Comparison of ENCODE assay signal across 8 cellular contexts in the genomic region with DNA sequence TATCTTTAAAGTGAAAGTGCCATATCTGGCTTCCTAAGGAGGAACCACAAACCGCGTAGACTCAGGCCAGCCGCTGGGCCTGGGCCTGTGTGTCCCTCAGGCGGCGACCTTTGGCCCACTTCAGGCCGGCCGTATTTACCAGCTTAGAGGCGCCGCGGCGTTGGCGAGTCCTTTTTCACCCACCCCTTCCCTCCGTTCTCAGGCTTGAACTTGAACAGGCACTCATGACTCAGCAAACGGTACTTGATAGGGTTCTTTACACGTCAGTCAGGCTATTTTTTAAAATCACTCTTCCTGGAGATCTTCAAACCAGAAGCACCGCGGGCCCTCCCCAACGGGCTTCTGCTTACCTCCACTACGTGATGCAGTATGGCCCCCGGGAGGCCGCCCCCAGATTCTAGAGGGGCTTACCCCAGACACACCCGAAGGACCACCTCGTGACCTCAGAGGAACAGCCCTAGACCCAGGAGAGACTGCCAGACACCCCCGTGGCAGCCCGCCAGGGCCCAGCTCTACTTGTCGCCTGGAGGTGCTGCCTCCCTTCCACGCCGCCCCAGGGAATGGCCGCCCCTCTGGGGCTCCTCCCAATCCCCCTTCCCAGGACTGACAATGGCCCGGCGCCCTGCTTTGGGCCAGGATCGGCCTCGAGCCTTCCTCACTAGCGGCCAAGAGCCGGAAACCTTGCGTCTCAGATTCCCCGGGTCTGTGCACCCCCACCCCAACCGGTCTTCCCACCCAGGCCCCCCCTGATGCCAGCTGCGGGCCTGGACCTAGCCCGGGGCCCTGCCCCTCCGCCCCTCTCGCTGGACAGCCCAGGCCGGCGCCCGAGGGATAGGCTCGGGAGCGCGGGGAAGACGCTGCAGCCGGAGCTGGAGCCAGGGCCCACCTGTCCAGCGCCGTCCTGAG. TPM values are rescaled to one million over a fixed set of nuclear protein-coding genes. Genes with fewer than 3 reads are reported as not detected.
A peak's percentile ranks its signal among the peaks of the same experiment; 100 is the strongest.
DNase-seq lines count a peak whose midpoint lies in the region; ATAC-seq and TF ChIP-seq lines count a peak whose summit lies in the region.

No MANE protein-coding gene starts in this region.

- ATAC-seq in GM19025 (IDR thresholded peaks at IDR 0.05; ENCODE audit: low read depth, unreplicated experiment) (peak; percentile 91), HG03342 (IDR thresholded peaks at IDR 0.05; ENCODE audit: unreplicated experiment) (peak; percentile 79), thoracic aorta (ENCODE audit: insufficient number of reproducible peaks, low FRiP score, low read depth) (peak; percentile 99)
- peak; percentile 91 to 94 for ATAC-seq in activated naive CD4-positive, alpha-beta T cell treated with anti-CD3 and anti-CD28 coated beads, Interleukin-2, amount 50 U/mL, for 72 hours

- H3K27me3 ChIP-seq in osteoblast (ENCODE audit: insufficient read depth, low read length) (no peaks in the 10 kb centered on the region), thoracic aorta (replicated peaks; ENCODE audit: insufficient read depth) (no peaks in the 10 kb centered on the region)

- H4K20me1 ChIP-seq in osteoblast (ENCODE audit: insufficient read depth, low read length) = no peaks in the 10 kb centered on the region

- H3K4me1 ChIP-seq in osteoblast (ENCODE audit: insufficient read depth, low read length) (peaks cover 36% of the 10 kb centered on the region), thoracic aorta (ENCODE audit: control insufficient read depth in 1 of 2, low read depth in 2 of 2) (peaks cover 8 to 17% of the 10 kb centered on the region in 2 donors)

- no peaks in the 10 kb centered on the region for H3K27me3 Mint-ChIP-seq in glutamatergic neuron (ENCODE audit: unreplicated experiment)

- no peaks in the 10 kb centered on the region for H3K36me3 Mint-ChIP-seq in activated naive CD4-positive, alpha-beta T cell treated with anti-CD3 and anti-CD28 coated beads, Interleukin-2, amount 50 U/mL, for 72 hours
- no peaks in the 10 kb centered on the region for H3K36me3 Mint-ChIP-seq in glutamatergic neuron (ENCODE audit: unreplicated experiment)

- peaks cover 21% of the 10 kb centered on the region for H3K4me1 Mint-ChIP-seq in glutamatergic neuron (ENCODE audit: low read depth, unreplicated experiment)

- H3K27ac ChIP-seq in osteoblast (ENCODE audit: low read depth, low read length) = peak overlapping the region; percentile 94
- peak overlapping the region; percentile 92 to 97 for H3K27ac ChIP-seq in thoracic aorta

- POLR2A ChIA-PET in AG04449 (lab: Yijun Ruan, JAX) = interaction anchor here (1.2 to 2.1 kb wide), 3 partner anchors 33 to 331 kb away, joined by 4 to 7 read pairs (median 5); no protein-coding TSS in a partner anchor

- H3K4me3 ChIP-seq in AG04449 (ENCODE audit: low read depth, low read length) = peak overlapping the region; percentile 37
- peak overlapping the region; percentile 71 for H3K4me3 ChIP-seq in osteoblast (ENCODE audit: insufficient read depth, low read length)
- H3K4me3 ChIP-seq in thoracic aorta = peak overlapping the region; percentile 85

- H3K4me2 ChIP-seq in osteoblast (ENCODE audit: insufficient read depth, low read length) = peak overlapping the region; percentile 86

- TF ChIP-seq CTCF in AG04449 (IDR thresholded peaks at IDR 0.05; ENCODE audit: insufficient read depth, low read length, missing control alignments) (no peak), glutamatergic neuron (IDR thresholded peaks at IDR 0.05; ENCODE audit: partially characterized antibody, unreplicated experiment) (no peak), osteoblast (IDR thresholded peaks at IDR 0.05; ENCODE audit: extremely low read depth, low read depth, low read length) (no peak), thoracic aorta (IDR thresholded peaks at IDR 0.05) (no peak)

- peak overlapping the region; percentile 93 for H2AFZ ChIP-seq in osteoblast (ENCODE audit: low read length)

- DNase-seq in AG04449 (ENCODE audit: low read depth, low spot score) (peak; percentile 94), SK-MEL-5 (ENCODE audit: low read depth, low spot score) (peak; percentile 49), glutamatergic neuron (peak; percentile 79), osteoblast (ENCODE audit: insufficient read length, low spot score, missing footprints) (peak; percentile 92), thoracic aorta (ENCODE audit: low spot score) (peak; percentile 80)
- peak; percentile 60 to 83 for DNase-seq in activated naive CD4-positive, alpha-beta T cell treated with anti-CD3 and anti-CD28 coated beads, Interleukin-2, amount 50 U/mL, for 72 hours (ENCODE audit: low spot score in 2 of 2)

- in situ Hi-C loops in SK-MEL-5 (cut with HindIII; ENCODE audit: low pct_unique_long_range_greater_than_20kb, low sequenced_read_pairs) = no loop called here

- H3K36me3 ChIP-seq in osteoblast (ENCODE audit: insufficient read depth, low read length) (no peaks in the 10 kb centered on the region), thoracic aorta (no peaks in the 10 kb centered on the region)

- H3K27ac Mint-ChIP-seq in activated naive CD4-positive, alpha-beta T cell treated with anti-CD3 and anti-CD28 coated beads, Interleukin-2, amount 50 U/mL, for 72 hours = peak overlapping the region; percentile 91 to 92
- peak overlapping the region; percentile 62 for H3K27ac Mint-ChIP-seq in glutamatergic neuron (ENCODE audit: unreplicated experiment)

- H3K9me3 Mint-ChIP-seq in activated naive CD4-positive, alpha-beta T cell treated with anti-CD3 and anti-CD28 coated beads, Interleukin-2, amount 50 U/mL, for 72 hours = no peaks in the 10 kb centered on the region
- peaks cover 2% of the 10 kb centered on the region for H3K9me3 Mint-ChIP-seq in glutamatergic neuron (ENCODE audit: unreplicated experiment)

- H3K4me3 Mint-ChIP-seq in glutamatergic neuron (ENCODE audit: unreplicated experiment) = peak overlapping the region; percentile 78

- H3K9me3 ChIP-seq in osteoblast (ENCODE audit: low read depth, low read length) = no peaks in the 10 kb centered on the region
- H3K9me3 ChIP-seq in thoracic aorta = no peaks in the 10 kb centered on the region

- CTCF ChIA-PET in AG04449 (lab: Yijun Ruan, JAX) = interaction anchor here (0.8 to 21.7 kb wide), 9 partner anchors 8 to 215 kb away, joined by 3 to 809 read pairs (median 3); no protein-coding TSS in a partner anchor

- no peaks in the 10 kb centered on the region for H3K79me2 ChIP-seq in osteoblast (ENCODE audit: insufficient read depth, low read length)

RNA-seq across cellular contexts. Expression of a gene that starts 33.8 kb away (rescaled TPM):
- 15.1 and 18.7 TPM in 2 replicates for total RNA-seq in SK-MEL-5 (2014; rRNA removed; shearing (Covaris generic))
- polyA plus RNA-seq in SK-MEL-5 (2015; cell fraction: cytosol; rRNA removed) = 25.7 and 26.0 TPM in 2 replicates
- polyA plus RNA-seq in SK-MEL-5 (2015; cell fraction: nucleus; rRNA removed) = 32.0 and 38.0 TPM in 2 replicates
- total RNA-seq in activated naive CD4-positive, alpha-beta T cell treated with anti-CD3 and anti-CD28 coated beads, Interleukin-2, amount 50 U/mL, for 72 hours = 10 to 100 TPM; 21.9 to 36.5 TPM
- total RNA-seq in glutamatergic neuron (ENCODE audit: unreplicated experiment) (103 TPM), osteoblast (11.2 and 14.4 TPM in 2 replicates), thoracic aorta (10 to 100 TPM in 1 of 2 donors, 1 to 10 TPM in 1; 8.4 to 26.6 TPM)

RNA-seq across cellular contexts. Expression of a gene that starts 39.4 kb away (rescaled TPM):
- total RNA-seq in SK-MEL-5 (2014; rRNA removed; shearing (Covaris generic)) = 21.7 and 29.8 TPM in 2 replicates
- 21.1 and 33.1 TPM in 2 replicates for polyA plus RNA-seq in SK-MEL-5 (2015; cell fraction: cytosol; rRNA removed)
- 137 and 139 TPM in 2 replicates for polyA plus RNA-seq in SK-MEL-5 (2015; cell fraction: nucleus; rRNA removed)
- 10 to 100 TPM; 38.1 to 67.2 TPM for total RNA-seq in activated naive CD4-positive, alpha-beta T cell treated with anti-CD3 and anti-CD28 coated beads, Interleukin-2, amount 50 U/mL, for 72 hours
- total RNA-seq in glutamatergic neuron (ENCODE audit: unreplicated experiment) = 31.8 TPM
- total RNA-seq in osteoblast = 38.0 and 44.5 TPM in 2 replicates
- total RNA-seq in thoracic aorta = 10 to 100 TPM; 22.3 to 40.5 TPM

Comparison
In these comparisons a context has a peak if more than half of its experiments do, and no peak if none do; other contexts are left out.
1. Peak in every context shown above with its lines: DNase-seq, ATAC-seq, H3K4me3 ChIP-seq and H3K27ac ChIP-seq.